In genomic region chr2:223970343-223971128, GRCh38 we compare ENCODE assay signal across 8 cellular contexts. TPM values are rescaled to one million over a fixed set of nuclear protein-coding genes. Genes with fewer than 3 reads are reported as not detected.
A peak's percentile ranks its signal among the peaks of the same experiment; 100 is the strongest.
DNase-seq lines count a peak whose midpoint lies in the region; ATAC-seq and TF ChIP-seq lines count a peak whose summit lies in the region.

No MANE protein-coding gene starts in this region.

- H3K4me3 ChIP-seq in SU-DHL-6 (ENCODE audit: insufficient read depth, low read length, poor library complexity, severe bottlenecking) (no peak overlapping the region), cardiac fibroblast (replicated peaks in 1 of 2; ENCODE audit: low read depth in 2 of 2, low read length in 2 of 2) (no peak overlapping the region), left lung (no peak overlapping the region)

- no peak overlapping the region for H3K27ac Mint-ChIP-seq in stimulated activated naive B cell treated with anti-CD40 and anti-IgM and Interleukin-4, amounts not matched to agents 10 μg/mL and 1 μg/mL and 100 μg/mL, for 72 hours

- no peak overlapping the region for H3K4me2 ChIP-seq in SU-DHL-6 (ENCODE audit: low read depth, low read length, poor library complexity, severe bottlenecking)

- H3K9ac ChIP-seq in SU-DHL-6 (ENCODE audit: low read length): no peak overlapping the region

- H3K9me3 ChIP-seq in SU-DHL-6 (ENCODE audit: insufficient read depth, low read length) (no peaks in the 10 kb centered on the region), left lung (no peaks in the 10 kb centered on the region)

- H3K9me2 ChIP-seq in SU-DHL-6 (replicated peaks; ENCODE audit: insufficient read depth, low read length): no peaks in the 10 kb centered on the region

- peaks cover 10% of the 10 kb centered on the region; the same call in 1 of the 2 replicates for H3F3A ChIP-seq in SU-DHL-6 (ENCODE audit: insufficient read depth)

- H3K9me3 Mint-ChIP-seq in stimulated activated naive B cell treated with anti-CD40 and anti-IgM and Interleukin-4, amounts not matched to agents 10 μg/mL and 1 μg/mL and 100 μg/mL, for 72 hours: no peaks in the 10 kb centered on the region

- intact Hi-C loops in left lung (cut with DNase I): no loop called here

- no peak overlapping the region for H2AFZ ChIP-seq in SU-DHL-6 (ENCODE audit: low read depth, low read length, severe bottlenecking)

- DNase-seq in ELF-1 (ENCODE audit: low read depth, low spot score) (peak; percentile 27), M059J (ENCODE audit: low read depth) (peak; percentile 55), cardiac fibroblast (ENCODE audit: low read depth in 2 of 2) (peak; percentile 72 to 82), left lung (no peak)
- DNase-seq in stimulated activated naive B cell treated with anti-CD40 and anti-IgM and Interleukin-4, amounts not matched to agents 10 μg/mL and 1 μg/mL and 100 μg/mL, for 72 hours: peak; percentile 25

- H4K20me1 ChIP-seq in SU-DHL-6 (ENCODE audit: low read depth, low read length): no peaks in the 10 kb centered on the region

- peaks cover 15 to 28% of the 10 kb centered on the region in 2 donors for H3K36me3 Mint-ChIP-seq in stimulated activated naive B cell treated with anti-CD40 and anti-IgM and Interleukin-4, amounts not matched to agents 10 μg/mL and 1 μg/mL and 100 μg/mL, for 72 hours

- H3K4me3 Mint-ChIP-seq in stimulated activated naive B cell treated with anti-CD40 and anti-IgM and Interleukin-4, amounts not matched to agents 10 μg/mL and 1 μg/mL and 100 μg/mL, for 72 hours: no peak overlapping the region

- H3K36me3 ChIP-seq in SU-DHL-6 (ENCODE audit: low read length): peaks cover 13% of the 10 kb centered on the region; the same call in 1 of the 2 replicates
- H3K36me3 ChIP-seq in left lung: peaks cover 0 to 34% of the 10 kb centered on the region in 2 donors

- H3K27ac ChIP-seq in SU-DHL-6 (ENCODE audit: low read depth, low read length) (no peak overlapping the region), left lung (no peak overlapping the region)

- peaks cover under 1% of the 10 kb centered on the region; the same call in 1 of the 2 replicates for H3K79me2 ChIP-seq in SU-DHL-6 (ENCODE audit: insufficient read depth, low read length)

- peaks cover 3 to 4% of the 10 kb centered on the region in 2 donors for H3K4me1 Mint-ChIP-seq in stimulated activated naive B cell treated with anti-CD40 and anti-IgM and Interleukin-4, amounts not matched to agents 10 μg/mL and 1 μg/mL and 100 μg/mL, for 72 hours

- H3K27me3 ChIP-seq in SU-DHL-6 (ENCODE audit: low read length) (no peaks in the 10 kb centered on the region), left lung (no peaks in the 10 kb centered on the region)

- TF ChIP-seq CTCF in SU-DHL-6 (IDR thresholded peaks at IDR 0.05; ENCODE audit: insufficient read depth, low read length, poor library complexity, severe bottlenecking) (peak; percentile 83), cardiac fibroblast (IDR thresholded peaks at IDR 0.05; ENCODE audit: low read depth, low read length) (peak; percentile 85), left lung (IDR thresholded peaks at IDR 0.05) (peak; percentile 81 to 89)

- H3K27me3 Mint-ChIP-seq in stimulated activated naive B cell treated with anti-CD40 and anti-IgM and Interleukin-4, amounts not matched to agents 10 μg/mL and 1 μg/mL and 100 μg/mL, for 72 hours: no peaks in the 10 kb centered on the region

- ATAC-seq in GM21528 (IDR thresholded peaks at IDR 0.05; ENCODE audit: low FRiP score, unreplicated experiment) (peak; percentile 85), left lung (peak; percentile 83), HG03039 (IDR thresholded peaks at IDR 0.05; ENCODE audit: unreplicated experiment) (no peak)
- ATAC-seq in stimulated activated naive B cell treated with anti-CD40 and anti-IgM and Interleukin-4, amounts not matched to agents 10 μg/mL and 1 μg/mL and 100 μg/mL, for 72 hours (replicated peaks): peak; percentile 61 to 68

- no peaks in the 10 kb centered on the region for H3K4me1 ChIP-seq in left lung

RNA-seq across cellular contexts. Expression of gene MRPL44, which starts 13.3 kb away (rescaled TPM):
- total RNA-seq in M059J (2014; rRNA removed; shearing (Covaris generic)): 29.4 and 33.5 TPM in 2 replicates
- total RNA-seq in left lung: 10 to 100 TPM; 23.1 to 24.3 TPM

RNA-seq across cellular contexts. Expression of gene WDFY1, which starts 25.4 kb away (rescaled TPM):
- 31.4 and 46.6 TPM in 2 replicates for total RNA-seq in M059J (2014; rRNA removed; shearing (Covaris generic))
- 10 to 100 TPM; 45.5 to 46.3 TPM for total RNA-seq in left lung

Comparison
In these comparisons a context has a peak if more than half of its experiments do, and no peak if none do; other contexts are left out.
1. DNase-seq: peak in ELF-1 (single experiment), M059J (single experiment), cardiac fibroblast (2 of 2) and stimulated activated naive B cell treated with anti-CD40 and anti-IgM and Interleukin-4, amounts not matched to agents 10 μg/mL and 1 μg/mL and 100 μg/mL, for 72 hours (single experiment); none in left lung (0 of 2).
2. Peak in every context shown above with its lines, with median percentiles within 50 percentile points of each other: CTCF ChIP-seq.